In the genomic region with DNA sequence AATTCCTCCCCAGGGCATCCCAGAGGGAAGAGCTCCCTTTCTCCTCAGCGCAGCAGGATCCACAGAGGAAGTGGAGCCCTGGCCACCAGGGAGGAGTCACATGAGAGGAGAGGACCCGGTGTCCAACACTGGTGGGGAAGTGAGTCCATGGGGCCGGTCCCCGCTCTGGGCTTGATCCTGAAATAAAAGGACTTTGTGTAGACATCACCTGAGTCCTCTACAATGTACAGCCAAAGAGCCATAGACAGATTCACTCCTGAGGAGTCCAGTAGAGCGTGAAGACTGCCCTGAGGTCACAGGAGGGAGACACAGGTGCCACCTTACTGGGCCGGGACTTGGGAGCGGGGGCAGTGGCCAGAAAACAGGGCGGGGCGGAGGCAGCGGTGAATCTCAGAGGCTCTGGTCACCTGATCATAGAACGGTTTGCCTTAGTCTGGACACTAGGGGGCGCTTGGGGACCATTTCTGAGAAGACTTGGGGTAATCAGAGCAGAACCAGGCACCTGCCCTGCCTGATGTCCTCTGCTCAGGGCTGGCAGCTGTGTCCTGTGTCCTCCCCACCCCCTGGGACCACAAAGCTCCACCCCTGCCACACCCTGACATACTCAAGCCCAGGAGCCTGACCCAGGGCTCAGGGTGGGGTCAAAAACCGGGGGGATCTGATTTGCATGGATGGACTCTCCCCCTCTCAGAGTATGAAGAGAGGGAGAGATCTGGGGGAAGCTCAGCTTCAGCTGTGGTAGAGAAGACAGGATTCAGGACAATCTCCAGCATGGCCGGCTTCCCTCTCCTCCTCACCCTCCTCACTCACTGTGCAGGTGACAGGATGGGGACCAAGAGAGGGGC, we compare ENCODE assay signal across 8 cellular contexts.
A peak's percentile ranks its signal among the peaks of the same experiment; 100 is the strongest.
DNase-seq lines count a peak whose midpoint lies in the region; ATAC-seq and TF ChIP-seq lines count a peak whose summit lies in the region.

No MANE protein-coding gene starts in this region.

- peak; percentile 92 for DNase-seq in GM13977 (ENCODE audit: low spot score)
- peak; percentile 47 for DNase-seq in NCI-H2196 treated with DMSO at 0.1 percent for 48 hours (lab: John Stamatoyannopoulos, UW; ENCODE audit: unreplicated experiment)
- DNase-seq in activated B cell treated with CpG ODN at 0.5 μM for 24 hours, result peak; percentile 74
- DNase-seq in central memory CD4-positive, alpha-beta T cell, result peak; percentile 43
- peak; percentile 95 for DNase-seq in left kidney (ENCODE audit: low read depth, low spot score)
- DNase-seq in stimulated activated CD4-positive, alpha-beta T cell treated with anti-CD3 and anti-CD28 coated beads, TNF-alpha, amount 100 ng/mL, for 1 hour (ENCODE audit: low read depth in 3 of 3, low spot score in 1 of 3), result peak; percentile 16 to 55 (median 25)

- ATAC-seq in HG03108 (IDR thresholded peaks at IDR 0.05; ENCODE audit: unreplicated experiment), result peak; percentile 89
- ATAC-seq in activated B cell treated with CpG ODN at 0.5 μM for 24 hours (ENCODE audit: low read depth), result peak; percentile 87
- no peak for ATAC-seq in GM19463 (IDR thresholded peaks at IDR 0.05; ENCODE audit: unreplicated experiment)

- peaks cover 6% of the 10 kb centered on the region for H3K9me3 Mint-ChIP-seq in activated B cell treated with CpG ODN at 0.5 μM for 24 hours

- H3K4me1 Mint-ChIP-seq in activated B cell treated with CpG ODN at 0.5 μM for 24 hours, result peaks cover 55% of the 10 kb centered on the region

- TF ChIP-seq CTCF in GM13977 (IDR thresholded peaks at IDR 0.05; ENCODE audit: extremely low read depth, insufficient read depth, missing control alignments), result peak; percentile 63
- TF ChIP-seq CTCF in activated B cell treated with CpG ODN at 0.5 μM for 24 hours (IDR thresholded peaks at IDR 0.05), result no peak

- CTCF ChIA-PET in activated B cell treated with CpG ODN at 0.5 μM for 24 hours (lab: Charles Lee), result interaction anchor here (0.7 to 2.4 kb wide), 19 partner anchors 8 to 598 kb away, joined by 3 to 12 read pairs (median 4); no protein-coding TSS in a partner anchor

- peak overlapping the region; percentile 79 for H3K27ac Mint-ChIP-seq in activated B cell treated with CpG ODN at 0.5 μM for 24 hours

- POLR2A ChIA-PET in activated B cell treated with CpG ODN at 0.5 μM for 24 hours (lab: Charles Lee), result interaction anchor here (0.6 to 1.8 kb wide), 10 partner anchors 12 to 599 kb away, joined by 3 to 9 read pairs (median 4); no protein-coding TSS in a partner anchor

- in situ Hi-C loops in GM13977 (cut with MboI; ENCODE audit: low pct_unique_long_range_greater_than_20kb, low sequenced_read_pairs, unreplicated experiment), result loop anchor here (25.0 kb wide), 1 partner anchor 780 kb away; the partner anchor contains the start of genes RAB36 and RSPH14

- H3K36me3 Mint-ChIP-seq in activated B cell treated with CpG ODN at 0.5 μM for 24 hours (ENCODE audit: low read depth), result no peaks in the 10 kb centered on the region

- no peaks in the 10 kb centered on the region for H3K27me3 Mint-ChIP-seq in activated B cell treated with CpG ODN at 0.5 μM for 24 hours

- peak overlapping the region; percentile 65 for H3K4me3 Mint-ChIP-seq in activated B cell treated with CpG ODN at 0.5 μM for 24 hours

- intact Hi-C loops in activated B cell treated with CpG ODN at 0.5 μM for 24 hours (cut with micrococcal nuclease), result loop anchor here (1.0 to 10.0 kb wide), 7 partner anchors 35 to 599 kb away; no protein-coding TSS in a partner anchor

Comparison
In these comparisons a context has a peak if more than half of its experiments do, and no peak if none do; other contexts are left out.
1. DNase-seq: peak in every context shown above with its lines; median percentile 95 in left kidney; 92 in GM13977; 74 in activated B cell treated with CpG ODN at 0.5 μM for 24 hours; 47 in NCI-H2196 treated with DMSO at 0.1 percent for 48 hours; 43 in central memory CD4-positive, alpha-beta T cell; 25 in stimulated activated CD4-positive, alpha-beta T cell treated with anti-CD3 and anti-CD28 coated beads, TNF-alpha, amount 100 ng/mL, for 1 hour.